8 cellular contexts compared by ENCODE assay signal in the genomic region with DNA sequence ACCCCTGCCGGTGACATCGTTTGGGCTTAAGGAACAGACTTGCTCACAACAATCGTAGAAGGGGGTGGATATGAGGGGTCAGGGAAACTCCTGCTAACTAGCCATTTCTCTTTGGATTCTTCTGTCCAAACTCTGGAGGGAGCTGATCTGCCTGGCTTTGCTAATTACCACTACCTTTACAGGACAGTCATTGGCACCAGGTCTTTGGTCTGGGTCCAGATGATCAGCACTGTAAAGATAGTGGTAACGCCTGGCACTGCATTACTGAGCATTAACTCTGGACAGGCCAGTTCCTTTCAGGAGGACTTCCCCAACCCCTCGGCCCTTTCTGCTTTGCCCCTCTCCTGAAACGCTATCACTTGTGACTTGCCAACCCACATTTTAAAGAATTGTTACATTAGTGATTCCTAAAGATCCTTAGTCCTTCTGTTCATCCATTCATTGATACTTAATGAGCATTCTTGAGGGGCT. TPM values are rescaled to one million over a fixed set of nuclear protein-coding genes. Genes with fewer than 3 reads are reported as not detected.
DNase-seq lines count a peak whose midpoint lies in the region; TF ChIP-seq lines count a peak whose summit lies in the region.

No MANE protein-coding gene starts in this region.

- H3K4me2 ChIP-seq in neural progenitor cell: peak overlapping the region; percentile 94

- peaks cover 24 to 69% (median 49%) of the 10 kb centered on the region in 4 donors for H3K4me1 Mint-ChIP-seq in CD4-positive, alpha-beta memory T cell
- H3K4me1 Mint-ChIP-seq in neural progenitor cell: peaks cover 36% of the 10 kb centered on the region

- peak overlapping the region; percentile 83 to 95 for H3K4me3 ChIP-seq in CD4-positive, alpha-beta memory T cell (ENCODE audit: low read length in 2 of 2)
- peak overlapping the region; percentile 60 to 73 (median 62) for H3K4me3 ChIP-seq in Peyer's patch
- H3K4me3 ChIP-seq in epithelial cell of proximal tubule (ENCODE audit: low read depth, low read length): peak overlapping the region; percentile 86
- peak overlapping the region; percentile 86 for H3K4me3 ChIP-seq in neural progenitor cell

- H3K79me2 ChIP-seq in neural progenitor cell (ENCODE audit: low read depth): peaks cover 64% of the 10 kb centered on the region

- H3K36me3 ChIP-seq in CD4-positive, alpha-beta memory T cell (ENCODE audit: insufficient read depth, low read length): no peaks in the 10 kb centered on the region
- peaks cover 0 to 12% (median 0%) of the 10 kb centered on the region in 3 donors for H3K36me3 ChIP-seq in Peyer's patch
- H3K36me3 ChIP-seq in neural progenitor cell: no peaks in the 10 kb centered on the region

- no peaks in the 10 kb centered on the region for H3K27me3 ChIP-seq in CD4-positive, alpha-beta memory T cell (ENCODE audit: insufficient read depth, low read length)
- H3K27me3 ChIP-seq in Peyer's patch (no peaks in the 10 kb centered on the region), neural progenitor cell (no peaks in the 10 kb centered on the region)

- POLR2A ChIA-PET in CD4-positive, alpha-beta memory T cell (lab: Charles Lee; ENCODE audit: partially characterized antibody): interaction anchor here (0.6 kb wide), 1 partner anchor 44 kb away, joined by 3 read pairs; no protein-coding TSS in a partner anchor

- intact Hi-C loops in CD4-positive, alpha-beta memory T cell (cut with micrococcal nuclease): loop anchor here (2.0 to 5.0 kb wide), 3 partner anchors 80 to 1036 kb away; a partner anchor contains a TSS

- H4K20me1 ChIP-seq in neural progenitor cell (ENCODE audit: low read depth): peaks cover 43% of the 10 kb centered on the region

- H2AFZ ChIP-seq in neural progenitor cell (replicated peaks): no peak overlapping the region

- peak overlapping the region; percentile 98 to 100 (median 100) for H3K4me3 Mint-ChIP-seq in CD4-positive, alpha-beta memory T cell
- H3K4me3 Mint-ChIP-seq in neural progenitor cell: peak overlapping the region; percentile 98

- no peaks in the 10 kb centered on the region for H3K27me3 Mint-ChIP-seq in CD4-positive, alpha-beta memory T cell
- peaks cover 5% of the 10 kb centered on the region for H3K27me3 Mint-ChIP-seq in neural progenitor cell (ENCODE audit: insufficient read depth, low read depth)

- H3K9me3 ChIP-seq in CD4-positive, alpha-beta memory T cell (ENCODE audit: control insufficient read depth in 1 of 2, low read length in 2 of 2): no peaks in the 10 kb centered on the region
- no peaks in the 10 kb centered on the region for H3K9me3 ChIP-seq in Peyer's patch
- no peaks in the 10 kb centered on the region for H3K9me3 ChIP-seq in neural progenitor cell (ENCODE audit: low read depth)

- peak in 2 of 6 experiments; percentile 17 to 22 for TF ChIP-seq CTCF in Peyer's patch (IDR thresholded peaks at IDR 0.05)
- TF ChIP-seq CTCF in epithelial cell of proximal tubule (conservative IDR thresholded peaks at IDR 0.05; ENCODE audit: low read depth, low read length): peak; percentile 7
- TF ChIP-seq CTCF in neural progenitor cell (IDR thresholded peaks at IDR 0.05): no peak

- no peak for DNase-seq in CD4-positive, alpha-beta memory T cell
- DNase-seq in Peyer's patch (no peak), epithelial cell of proximal tubule (ENCODE audit: low read depth) (no peak), neural progenitor cell (ENCODE audit: low spot score) (no peak), NCI-H2029 treated with DMSO at 0.1 percent for 48 hours (lab: John Stamatoyannopoulos, UW) (no peak)
- DNase-seq in stimulated activated CD4-positive, alpha-beta T cell treated with anti-CD3 and anti-CD28 coated beads, Interleukin-2, amount 100 ng/mL, for 24 hours: no peak
- DNase-seq in NK-92 treated with Interleukin-12 subunit alpha and Interleukin-12 subunit beta, amount 100 ng/mL, for 24 hours (lab: John Stamatoyannopoulos, UW): no peak
- DNase-seq in activated CD4-positive, CD25-positive, alpha-beta regulatory T cell (lab: John Stamatoyannopoulos, UW): no peak

- peaks cover 46% of the 10 kb centered on the region for H3K4me1 ChIP-seq in CD4-positive, alpha-beta memory T cell (ENCODE audit: insufficient read depth, low read length)
- peaks cover 4 to 42% (median 18%) of the 10 kb centered on the region in 4 donors for H3K4me1 ChIP-seq in Peyer's patch
- H3K4me1 ChIP-seq in neural progenitor cell: peaks cover 26% of the 10 kb centered on the region

- H3K9me3 Mint-ChIP-seq in CD4-positive, alpha-beta memory T cell: peaks cover 0 to 3% (median 0%) of the 10 kb centered on the region in 8 donors
- H3K9me3 Mint-ChIP-seq in neural progenitor cell: no peaks in the 10 kb centered on the region

- no peak for TF ChIP-seq POLR2A in Peyer's patch (IDR thresholded peaks at IDR 0.05)

- CTCF ChIA-PET in CD4-positive, alpha-beta memory T cell (lab: Charles Lee; ENCODE audit: partially characterized antibody): interaction anchor here (0.6 kb wide), 1 partner anchor 10 kb away, joined by 3 read pairs; no protein-coding TSS in a partner anchor

- peak overlapping the region; percentile 70 for H3K9ac ChIP-seq in neural progenitor cell

- peaks cover 7 to 30% of the 10 kb centered on the region in 2 donors for H3K36me3 Mint-ChIP-seq in CD4-positive, alpha-beta memory T cell
- H3K36me3 Mint-ChIP-seq in neural progenitor cell: peaks cover 7% of the 10 kb centered on the region

- peak overlapping the region; percentile 74 for H3K27ac ChIP-seq in CD4-positive, alpha-beta memory T cell (ENCODE audit: low read depth, low read length)
- H3K27ac ChIP-seq in Peyer's patch: peak overlapping the region; percentile 75 to 89 (median 84)
- peak overlapping the region; percentile 69 for H3K27ac ChIP-seq in neural progenitor cell

- H3K27ac Mint-ChIP-seq in CD4-positive, alpha-beta memory T cell: peak overlapping the region; percentile 94 to 100 (median 99)
- peak overlapping the region; percentile 96 for H3K27ac Mint-ChIP-seq in neural progenitor cell

- peaks cover 41% of the 10 kb centered on the region for H3F3A ChIP-seq in neural progenitor cell (ENCODE audit: low read depth)

RNA-seq across cellular contexts. Expression of a gene that starts 0.8 kb away (rescaled TPM):
- total RNA-seq in CD4-positive, alpha-beta memory T cell: 10 to 100 TPM; 12.1 to 13.2 TPM
- polyA plus RNA-seq in CD4-positive, alpha-beta memory T cell: 10 to 100 TPM; 26.5 to 27.1 TPM
- 1 to 10 TPM; 1.7 to 7.7 (median 4.1) TPM for total RNA-seq in Peyer's patch
- 1.4 and 2.4 TPM in 2 replicates for total RNA-seq in epithelial cell of proximal tubule
- 2.0 and 2.4 TPM in 2 replicates for total RNA-seq in neural progenitor cell (ENCODE audit: low replicate concordance)

RNA-seq across cellular contexts. Expression of a gene that starts 3.5 kb away (rescaled TPM):
- 1 to 10 TPM; 5.5 to 5.8 TPM for total RNA-seq in CD4-positive, alpha-beta memory T cell
- 1 to 10 TPM in 1 of 2 donors, not detected in 1; 1.3 TPM for polyA plus RNA-seq in CD4-positive, alpha-beta memory T cell
- total RNA-seq in Peyer's patch (10 to 100 TPM in 3 of 4 donors, 1 to 10 TPM in 1; 5.1 to 17.3 (median 14.7) TPM), epithelial cell of proximal tubule (144 and 229 TPM in 2 replicates), neural progenitor cell (ENCODE audit: low replicate concordance) (210 and 364 TPM in 2 replicates)

RNA-seq across cellular contexts. Expression of a gene that starts 42.1 kb away (rescaled TPM):
- total RNA-seq in CD4-positive, alpha-beta memory T cell: 10 to 100 TPM; 11.3 to 13.9 TPM
- not detected for polyA plus RNA-seq in CD4-positive, alpha-beta memory T cell
- total RNA-seq in Peyer's patch (10 to 100 TPM; 27.0 to 98.2 (median 67.2) TPM), epithelial cell of proximal tubule (0.14 and 0.52 TPM in 2 replicates), neural progenitor cell (ENCODE audit: low replicate concordance) (0.06 TPM in 1 of 2 replicates, not detected in the other)
